ENCODE assay signal across 9 cellular contexts in the genomic region with DNA sequence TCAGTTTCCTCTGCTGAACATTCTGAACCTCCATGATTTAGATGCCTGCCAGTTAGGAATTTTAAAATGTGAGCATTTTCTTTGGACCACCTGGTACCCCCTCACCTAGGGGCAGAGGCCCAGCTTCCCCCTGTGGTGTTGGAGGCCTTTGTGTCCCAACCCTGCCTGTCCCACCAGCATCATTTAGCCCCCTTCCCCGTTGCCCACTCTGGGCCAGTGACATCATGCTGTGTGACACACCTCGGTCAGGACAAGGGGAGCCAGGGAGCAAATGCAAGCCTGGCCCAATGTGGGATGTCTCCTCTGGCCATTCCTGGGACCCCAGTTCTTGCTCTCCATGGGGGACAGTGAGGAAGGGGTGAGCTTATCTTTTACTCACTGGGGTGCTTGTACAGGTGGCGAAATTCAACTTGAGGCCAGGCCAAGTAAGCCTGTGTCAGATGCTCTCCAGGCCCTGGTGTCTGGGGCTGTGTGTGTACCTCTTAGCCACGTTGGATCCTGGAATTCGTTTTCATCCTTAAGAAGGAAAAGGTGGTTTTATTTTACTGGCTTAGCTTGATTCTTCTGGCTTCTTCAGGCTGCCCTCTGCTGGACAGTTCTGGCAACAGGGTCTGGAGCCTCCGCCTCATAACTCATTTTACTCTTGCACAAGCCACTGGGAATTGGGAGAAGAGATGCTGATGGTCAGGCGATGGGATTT. TPM values are rescaled to one million over a fixed set of nuclear protein-coding genes. Genes with fewer than 3 reads are reported as not detected.
DNase-seq lines count a peak whose midpoint lies in the region; ATAC-seq and TF ChIP-seq lines count a peak whose summit lies in the region.
"Had no signal": no experiment of that assay in that cellular context is flagged by ENCODE, and none has a peak within 500 bp of the region (broad histone marks: within the 10 kb centered on the region; RNA-seq: fewer than 3 reads in every experiment).

No MANE protein-coding gene starts in this region.

- intact Hi-C loops in mucosa of descending colon (cut with DNase I, micrococcal nuclease), result no loop called here

- H3K27me3 ChIP-seq in KMS-11 (ENCODE audit: insufficient read depth, low read depth), result no peaks in the 10 kb centered on the region
- H3K27me3 ChIP-seq: BLaER1 treated with 17β-estradiol and CSF1 and Interleukin-3, amounts not matched to agents 10 nM and 100 nM had no signal

- H2AFZ ChIP-seq in KMS-11 (ENCODE audit: low read depth), result no peak overlapping the region

- H4K20me1 ChIP-seq in KMS-11 (ENCODE audit: insufficient read depth), result no peaks in the 10 kb centered on the region
- H4K20me1 ChIP-seq: BLaER1 treated with 17β-estradiol and CSF1 and Interleukin-3, amounts not matched to agents 10 nM and 100 nM had no signal

- H3K79me2 ChIP-seq in KMS-11 (ENCODE audit: insufficient read depth, low read depth), result no peaks in the 10 kb centered on the region

- no peak overlapping the region for H3K9ac ChIP-seq in KMS-11
- H3K9ac ChIP-seq: BLaER1 treated with 17β-estradiol and CSF1 and Interleukin-3, amounts not matched to agents 10 nM and 100 nM had no signal

- H3K36me3 ChIP-seq in KMS-11 (ENCODE audit: insufficient read depth) (no peaks in the 10 kb centered on the region), mucosa of descending colon (ENCODE audit: low read depth) (no peaks in the 10 kb centered on the region)
- H3K36me3 ChIP-seq: BLaER1 treated with 17β-estradiol and CSF1 and Interleukin-3, amounts not matched to agents 10 nM and 100 nM had no signal

- no peaks in the 10 kb centered on the region for H3K4me1 ChIP-seq in KMS-11 (ENCODE audit: low read depth, poor library complexity, severe bottlenecking)
- peaks cover 10% of the 10 kb centered on the region for H3K4me1 ChIP-seq in mucosa of descending colon (ENCODE audit: low read depth)

- ATAC-seq in SK-N-SH treated with all-trans-retinoic acid at 6 μM for 48 hours, result peak; percentile 90
- ATAC-seq in mucosa of descending colon, result peak; percentile 74
- ATAC-seq in HG02938 (IDR thresholded peaks at IDR 0.05; ENCODE audit: unreplicated experiment), result no peak

- H3K27ac ChIP-seq in KMS-11, result no peak overlapping the region
- H3K27ac ChIP-seq: BLaER1 treated with 17β-estradiol and CSF1 and Interleukin-3, amounts not matched to agents 10 nM and 100 nM had no signal

- DNase-seq in NCI-H1436 (lab: John Stamatoyannopoulos, UW) (peak; percentile 27), NCI-H1436 treated with DMSO at 0.1 percent for 48 hours (lab: John Stamatoyannopoulos, UW) (no peak), epidermal melanocyte (ENCODE audit: insufficient read length, low spot score) (peak; percentile 64), mucosa of descending colon (peak in 2 of 3 donors; percentile 83 to 92), DMS153 (lab: John Stamatoyannopoulos, UW) (no peak)

- no peaks in the 10 kb centered on the region for H3K9me3 ChIP-seq in mucosa of descending colon

- no peak overlapping the region for H3K4me3 ChIP-seq in KMS-11 (IDR thresholded peaks at IDR 0.05; ENCODE audit: insufficient read depth, low read depth, low read length)
- no peak overlapping the region for H3K4me3 ChIP-seq in mucosa of descending colon
- H3K4me3 ChIP-seq: BLaER1 treated with 17β-estradiol and CSF1 and Interleukin-3, amounts not matched to agents 10 nM and 100 nM had no signal

- TF ChIP-seq CTCF in KMS-11 (conservative IDR thresholded peaks at IDR 0.05; ENCODE audit: low read depth, low read length) (peak; percentile 76), mucosa of descending colon (IDR thresholded peaks at IDR 0.05) (peak; percentile 81)

- no peak overlapping the region for H3K4me2 ChIP-seq in KMS-11
- H3K4me2 ChIP-seq: BLaER1 treated with 17β-estradiol and CSF1 and Interleukin-3, amounts not matched to agents 10 nM and 100 nM had no signal

TF ChIP-seq in SK-N-SH treated with all-trans-retinoic acid at 6 μM for 48 hours, 23 proteins besides CTCF, POLR2A, EP300 and RAD21:
- TF ChIP-seq OSR1 (CRISPR knock-in tag; IDR thresholded peaks at IDR 0.05) (no peak), TCF4 (CRISPR knock-in tag; IDR thresholded peaks at IDR 0.05; ENCODE audit: borderline replicate concordance) (no peak), TSHZ2 (CRISPR knock-in tag; IDR thresholded peaks at IDR 0.05) (no peak)
- TF ChIP-seq, protein P1, sequence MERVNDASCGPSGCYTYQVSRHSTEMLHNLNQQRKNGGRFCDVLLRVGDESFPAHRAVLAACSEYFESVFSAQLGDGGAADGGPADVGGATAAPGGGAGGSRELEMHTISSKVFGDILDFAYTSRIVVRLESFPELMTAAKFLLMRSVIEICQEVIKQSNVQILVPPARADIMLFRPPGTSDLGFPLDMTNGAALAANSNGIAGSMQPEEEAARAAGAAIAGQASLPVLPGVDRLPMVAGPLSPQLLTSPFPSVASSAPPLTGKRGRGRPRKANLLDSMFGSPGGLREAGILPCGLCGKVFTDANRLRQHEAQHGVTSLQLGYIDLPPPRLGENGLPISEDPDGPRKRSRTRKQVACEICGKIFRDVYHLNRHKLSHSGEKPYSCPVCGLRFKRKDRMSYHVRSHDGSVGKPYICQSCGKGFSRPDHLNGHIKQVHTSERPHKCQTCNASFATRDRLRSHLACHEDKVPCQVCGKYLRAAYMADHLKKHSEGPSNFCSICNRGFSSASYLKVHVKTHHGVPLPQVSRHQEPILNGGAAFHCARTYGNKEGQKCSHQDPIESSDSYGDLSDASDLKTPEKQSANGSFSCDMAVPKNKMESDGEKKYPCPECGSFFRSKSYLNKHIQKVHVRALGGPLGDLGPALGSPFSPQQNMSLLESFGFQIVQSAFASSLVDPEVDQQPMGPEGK (CRISPR knock-in tag; IDR thresholded peaks at IDR 0.05; ENCODE audit: borderline replicate concordance), result no peak

RNA-seq across cellular contexts. Expression of gene MYZAP, which starts 49.7 kb away (rescaled TPM):
- 10 to 100 TPM; 17.5 to 18.8 (median 17.9) TPM for total RNA-seq in mucosa of descending colon

Comparison
In these comparisons a context has a peak if more than half of its experiments do, and no peak if none do; other contexts are left out.
1. DNase-seq: peak in NCI-H1436 (single experiment), epidermal melanocyte (single experiment) and mucosa of descending colon (2 of 3); none in NCI-H1436 treated with DMSO at 0.1 percent for 48 hours (single experiment) and DMS153 (single experiment).